In genomic region chr2:36380624-36381481, GRCh38 we compare ENCODE assay signal across 9 cellular contexts. TPM values are rescaled to one million over a fixed set of nuclear protein-coding genes. Genes with fewer than 3 reads are reported as not detected.
DNase-seq lines count a peak whose midpoint lies in the region; ATAC-seq and TF ChIP-seq lines count a peak whose summit lies in the region.
"Had no signal": no experiment of that assay in that cellular context is flagged by ENCODE, and none has a peak within 500 bp of the region (broad histone marks: within the 10 kb centered on the region; RNA-seq: fewer than 3 reads in every experiment).

No MANE protein-coding gene starts in this region.

- H3K4me3 ChIP-seq in GM23248 (no peak overlapping the region), SK-N-SH (ENCODE audit: low read depth in 2 of 2, low read length in 1 of 2) (no peak overlapping the region), heart left ventricle (no peak overlapping the region), ovary (no peak overlapping the region)

- TF ChIP-seq POLR2A in heart left ventricle (IDR thresholded peaks at IDR 0.05) (no peak), ovary (IDR thresholded peaks at IDR 0.05) (no peak)

- H3K27me3 ChIP-seq in GM23248 (replicated peaks; ENCODE audit: insufficient read depth) (no peaks in the 10 kb centered on the region), SK-N-SH (ENCODE audit: insufficient read depth) (no peaks in the 10 kb centered on the region), heart left ventricle (no peaks in the 10 kb centered on the region), ovary (no peaks in the 10 kb centered on the region)

- intact Hi-C loops in heart left ventricle (cut with DNase I): no loop called here
- intact Hi-C loops in ovary (cut with DNase I): no loop called here

- peaks cover 30% of the 10 kb centered on the region for H3K36me3 ChIP-seq in GM23248 (ENCODE audit: low read depth)
- peaks cover 17 to 46% of the 10 kb centered on the region in 2 experiments for H3K36me3 ChIP-seq in SK-N-SH (replicated peaks in 1 of 2; ENCODE audit: control insufficient read depth in 1 of 2, insufficient read depth in 2 of 2, low read length in 1 of 2)
- H3K36me3 ChIP-seq in heart left ventricle: peaks cover 0 to 14% (median 0%) of the 10 kb centered on the region in 9 donors
- H3K36me3 ChIP-seq in ovary: no peaks in the 10 kb centered on the region

- 89 to 90% methylated on average over 14 to 15 of the region's 15 CpGs for WGBS in GM23248 (ENCODE audit: low coverage in 1 of 2, low lambda C conversion rate in 2 of 2, missing lambda C conversion rate in 2 of 2), 2 experiments
- 17% methylated on average over 15 of the region's 15 CpGs for WGBS in SK-N-SH (ENCODE audit: low lambda C conversion rate)
- 53 to 62% (median 59%) methylated on average over 15 of the region's 15 CpGs for WGBS in heart left ventricle, 4 donors
- WGBS in ovary, 3 donors: 64 to 71% (median 70%) methylated on average over 15 of the region's 15 CpGs

- peaks cover 91% of the 10 kb centered on the region for H3F3A ChIP-seq in GM23248 (ENCODE audit: insufficient read depth)
- H3F3A ChIP-seq in SK-N-SH (replicated peaks; ENCODE audit: insufficient read depth): peaks cover 70% of the 10 kb centered on the region

- peaks cover 100% of the 10 kb centered on the region for H3K79me2 ChIP-seq in GM23248 (ENCODE audit: insufficient read depth)
- H3K79me2 ChIP-seq in SK-N-SH (ENCODE audit: insufficient read depth): peaks cover 100% of the 10 kb centered on the region

- H3K4me2 ChIP-seq in GM23248 (ENCODE audit: unreplicated experiment) (no peak overlapping the region), SK-N-SH (peak overlapping the region; percentile 62)

- TF ChIP-seq CTCF in SK-N-SH (IDR thresholded peaks at IDR 0.05): no peak
- TF ChIP-seq CTCF in heart left ventricle (IDR thresholded peaks at IDR 0.05): no peak
- no peak for TF ChIP-seq CTCF in ovary (IDR thresholded peaks at IDR 0.05)

- DNase-seq in GM23248: no peak
- peak; percentile 42 for DNase-seq in SK-N-SH
- DNase-seq in heart left ventricle: peak in 3 of 5 donors; percentile 25 to 46 (median 29)
- peak in 3 of 5 donors; percentile 21 to 43 (median 35) for DNase-seq in ovary
- no peak for DNase-seq in ureter (ENCODE audit: low spot score)
- DNase-seq in SHP77 (lab: John Stamatoyannopoulos, UW): no peak
- DNase-seq in DMS53 treated with DMSO at 0.1 percent for 48 hours (lab: John Stamatoyannopoulos, UW; ENCODE audit: unreplicated experiment): no peak
- DNase-seq in C1 segment of cervical spinal cord (lab: John Stamatoyannopoulos, UW): no peak
- DNase-seq: activated B cell treated with CpG ODN at 0.5 μM for 24 hours had no signal

- H2AFZ ChIP-seq in GM23248: no peak overlapping the region
- H2AFZ ChIP-seq in SK-N-SH (ENCODE audit: low read depth): no peak overlapping the region

- in situ Hi-C loops in GM23248 (cut with MboI): no loop called here

- no peak for TF ChIP-seq RAD21 in SK-N-SH (IDR thresholded peaks at IDR 0.05; ENCODE audit: low read length)

- peak overlapping the region; percentile 3; the same call in 1 of the 2 replicates for H3K27ac ChIP-seq in GM23248
- H3K27ac ChIP-seq in SK-N-SH (ENCODE audit: low read depth in 2 of 2, low read length in 1 of 2): peak overlapping the region; percentile 36 to 96; a peak in 3 of 4 replicates
- peak overlapping the region in 1 of 12 donors; percentile 51 for H3K27ac ChIP-seq in heart left ventricle
- H3K27ac ChIP-seq in ovary: no peak overlapping the region

- H3K9me2 ChIP-seq in GM23248 (ENCODE audit: insufficient read depth) (no peaks in the 10 kb centered on the region), SK-N-SH (no peaks in the 10 kb centered on the region)

- no peaks in the 10 kb centered on the region for H3K9me3 ChIP-seq in GM23248 (ENCODE audit: low read depth)
- H3K9me3 ChIP-seq in SK-N-SH: no peaks in the 10 kb centered on the region
- H3K9me3 ChIP-seq in heart left ventricle: no peaks in the 10 kb centered on the region
- no peaks in the 10 kb centered on the region for H3K9me3 ChIP-seq in ovary

- peak in 1 of 2 experiments; percentile 87; a peak in 2 of 4 replicates for TF ChIP-seq EP300 in SK-N-SH (IDR thresholded peaks at IDR 0.05; ENCODE audit: borderline replicate concordance in 1 of 2, low read depth in 1 of 2, low read length in 1 of 2)
- TF ChIP-seq EP300 in ovary (IDR thresholded peaks at IDR 0.05): no peak

- H4K20me1 ChIP-seq in GM23248 (ENCODE audit: insufficient read depth): peaks cover 48% of the 10 kb centered on the region
- peaks cover 66% of the 10 kb centered on the region for H4K20me1 ChIP-seq in SK-N-SH (ENCODE audit: insufficient read depth)

- CTCF ChIA-PET in SK-N-SH (lab: Yijun Ruan, JAX): interaction anchor here (1.0 kb wide), 1 partner anchor 28 kb away, joined by 3 read pairs; no protein-coding TSS in a partner anchor

- POLR2A ChIA-PET in SK-N-SH (lab: Yijun Ruan, JAX): no interaction called here

- peaks cover 55% of the 10 kb centered on the region for H3K4me1 ChIP-seq in GM23248 (ENCODE audit: insufficient read depth)
- peaks cover 2 to 66% of the 10 kb centered on the region in 2 experiments for H3K4me1 ChIP-seq in SK-N-SH (ENCODE audit: control insufficient read depth in 1 of 2, insufficient read depth in 2 of 2, low read depth in 1 of 2, low read length in 1 of 2)
- peaks cover 3 to 71% (median 28%) of the 10 kb centered on the region in 12 donors for H3K4me1 ChIP-seq in heart left ventricle
- H3K4me1 ChIP-seq in ovary (ENCODE audit: insufficient read depth): peaks cover 22% of the 10 kb centered on the region

- H3K9ac ChIP-seq in GM23248 (no peak overlapping the region), SK-N-SH (peak overlapping the region; percentile 3; the same call in 1 of the 2 replicates)

- ATAC-seq in heart left ventricle: peak; percentile 40 to 65 (median 53)

TF ChIP-seq in SK-N-SH, 30 proteins besides CTCF, POLR2A, EP300 and RAD21 (continues in another document):
- peak; percentile 86 for TF ChIP-seq TCF12 (IDR thresholded peaks at IDR 0.05)
- TF ChIP-seq NFIC (IDR thresholded peaks at IDR 0.05; ENCODE audit: borderline replicate concordance): peak; percentile 88
- TF ChIP-seq GATA2 (CRISPR knock-in tag; IDR thresholded peaks at IDR 0.05): no peak
- peak; percentile 97 for TF ChIP-seq TEAD4 (IDR thresholded peaks at IDR 0.05; ENCODE audit: borderline replicate concordance, insufficient read depth)
- peak; percentile 55; the same call in 1 of the 2 replicates for TF ChIP-seq MEF2A (IDR thresholded peaks at IDR 0.05; ENCODE audit: borderline replicate concordance, low read depth)
- peak; percentile 59; the same call in 1 of the 2 replicates for TF ChIP-seq REST (IDR thresholded peaks at IDR 0.05; ENCODE audit: low read depth, low read length)
- TF ChIP-seq YY1 (IDR thresholded peaks at IDR 0.05; ENCODE audit: low read depth): 0 out of 2 replicates have a peak, but pooled peaks have one; percentile 42
- TF ChIP-seq FOXM1 (IDR thresholded peaks at IDR 0.05; ENCODE audit: low read depth): peak; percentile 71; the same call in 1 of the 2 replicates
- TF ChIP-seq FOXJ3 (CRISPR knock-in tag; IDR thresholded peaks at IDR 0.05): no peak
- TF ChIP-seq MAX (IDR thresholded peaks at IDR 0.05; ENCODE audit: low read depth): peak; percentile 79

RNA-seq across cellular contexts. Expression of gene CRIM1, which starts 25.3 kb away (rescaled TPM):
- total RNA-seq in GM23248 (2014; rRNA removed; shearing (Covaris generic)): 485 and 499 TPM in 2 replicates
- polyA plus RNA-seq in GM23248 (2016; fragmentation: Nextera tagmentation; extraction: Ambion mirVana): 76.4 and 77.4 TPM in 2 replicates
- polyA plus RNA-seq in SK-N-SH (2012; rRNA removed): 228 and 244 TPM in 2 replicates
- 191 and 233 TPM in 2 replicates for polyA plus RNA-seq in SK-N-SH (2012; cell fraction: cytosol; rRNA removed)
- polyA plus RNA-seq in SK-N-SH (2012; cell fraction: nucleus; rRNA removed): 201 and 239 TPM in 2 replicates
- 100 to 1,000 TPM in 3 of 9 donors, 10 to 100 TPM in 6; 34.9 to 120 (median 89.3) TPM for total RNA-seq in heart left ventricle
- polyA plus RNA-seq in heart left ventricle: 10 to 100 TPM; 14.7 to 47.9 TPM
- 100 to 1,000 TPM in 1 of 7 donors, 10 to 100 TPM in 6; 58.6 to 134 (median 68.1) TPM for total RNA-seq in ovary
- 10 to 100 TPM; 38.4 to 65.0 TPM for polyA plus RNA-seq in ovary
- total RNA-seq in ureter: 95.0 TPM

Comparison
In these comparisons a context has a peak if more than half of its experiments do, and no peak if none do; other contexts are left out.
1. DNase-seq: peak in SK-N-SH (single experiment), heart left ventricle (3 of 5) and ovary (3 of 5); none in GM23248 (single experiment), ureter (single experiment), SHP77 (0 of 2), DMS53 treated with DMSO at 0.1 percent for 48 hours (single experiment) and C1 segment of cervical spinal cord (0 of 14).
2. H3K27ac ChIP-seq: peak in GM23248 (single experiment) and SK-N-SH (2 of 2); none in ovary (0 of 2).